In genomic region chr17:38415250-38416194, GRCh38 we compare ENCODE assay signal across 8 cellular contexts. TPM values are rescaled to one million over a fixed set of nuclear protein-coding genes. Genes with fewer than 3 reads are reported as not detected.
DNase-seq lines count a peak whose midpoint lies in the region; ATAC-seq and TF ChIP-seq lines count a peak whose summit lies in the region.

No MANE protein-coding gene starts in this region.

- TF ChIP-seq CTCF in HL-60 (IDR thresholded peaks at IDR 0.05; ENCODE audit: insufficient read depth, low read length) = no peak

- peak overlapping the region; percentile 43 for H3K4me3 ChIP-seq in HL-60 (replicated peaks; ENCODE audit: insufficient read depth, low read length)

- DNase-seq in DMS153 (lab: John Stamatoyannopoulos, UW) (peak; percentile 93), HL-60 (ENCODE audit: low read depth in 1 of 2, low spot score in 1 of 2) (peak; percentile 91 to 94), NCI-H526 treated with DMSO at 0.1 percent for 48 hours (lab: John Stamatoyannopoulos, UW) (peak; percentile 50), amniotic epithelial cell (ENCODE audit: low read depth) (peak; percentile 53), left lobe of liver (ENCODE audit: low spot score) (no peak), inferior parietal cortex (ENCODE audit: extremely low spot score) (no peak), T-helper 9 cell (no peak)

- ATAC-seq in left lobe of liver (peak; percentile 19), GM18502 (IDR thresholded peaks at IDR 0.05; ENCODE audit: poor library complexity, unreplicated experiment) (no peak)

- H3K27me3 ChIP-seq in HL-60 (ENCODE audit: insufficient read depth, poor library complexity, severe bottlenecking) = no peaks in the 10 kb centered on the region

- peak overlapping the region; percentile 89 for H3K27ac ChIP-seq in HL-60 (replicated peaks)

RNA-seq across cellular contexts. Expression of gene ARHGAP23, which starts 12.7 kb away (rescaled TPM):
- 3.3 TPM for total RNA-seq in left lobe of liver

Comparison
In these comparisons a context has a peak if more than half of its experiments do, and no peak if none do; other contexts are left out.
1. DNase-seq: peak in DMS153 (single experiment), HL-60 (2 of 2), NCI-H526 treated with DMSO at 0.1 percent for 48 hours (single experiment) and amniotic epithelial cell (single experiment); none in left lobe of liver (single experiment), inferior parietal cortex (single experiment) and T-helper 9 cell (single experiment).